Comparison of ENCODE assay signal across 11 cellular contexts in the genomic region with DNA sequence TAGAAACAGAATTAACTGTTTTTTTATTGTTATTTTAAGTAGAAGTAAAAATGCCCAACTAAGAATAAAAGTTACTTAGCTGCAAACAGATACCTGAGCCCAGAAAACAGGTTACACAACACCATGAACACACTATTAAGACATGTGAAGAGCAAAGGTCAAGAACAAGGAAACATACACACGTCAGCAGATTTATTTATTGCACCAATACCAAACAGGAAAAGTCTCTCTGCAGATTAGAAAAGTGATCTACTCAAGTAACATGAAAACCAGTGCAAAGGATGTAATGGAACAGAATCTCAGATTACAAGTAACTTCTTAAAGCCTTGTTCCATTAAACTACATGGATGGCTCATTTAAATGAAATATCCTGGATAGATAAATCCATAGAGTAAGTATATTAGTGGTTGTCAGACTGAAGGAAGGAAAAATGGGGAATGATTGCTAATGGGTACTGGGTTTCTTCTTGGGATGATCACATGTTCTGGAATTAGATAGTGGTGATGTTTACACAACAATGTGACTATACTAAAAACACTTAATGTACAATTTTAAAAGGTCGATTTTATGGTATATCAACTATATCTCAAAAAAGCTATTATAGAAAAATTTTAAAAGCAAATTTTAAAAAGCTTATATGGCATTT. TPM values are rescaled to one million over a fixed set of nuclear protein-coding genes. Genes with fewer than 3 reads are reported as not detected.
DNase-seq lines count a peak whose midpoint lies in the region; ATAC-seq, FAIRE-seq and TF ChIP-seq lines count a peak whose summit lies in the region.
"Had no signal": no experiment of that assay in that cellular context is flagged by ENCODE, and none has a peak within 500 bp of the region (broad histone marks: within the 10 kb centered on the region; RNA-seq: fewer than 3 reads in every experiment).

No MANE protein-coding gene starts in this region.

- FAIRE-seq in bronchial epithelial cell (lab: Jason Lieb, UNC): no peak

- no peak for TF ChIP-seq CTCF in AG10803 (conservative IDR thresholded peaks at IDR 0.05; ENCODE audit: low read length)
- no peak for TF ChIP-seq CTCF in LNCaP clone FGC (IDR thresholded peaks at IDR 0.05; ENCODE audit: control insufficient read depth, extremely low read depth, insufficient read depth)
- no peak for TF ChIP-seq CTCF in bronchial epithelial cell (IDR thresholded peaks at IDR 0.05; ENCODE audit: insufficient read depth, low read length, severe bottlenecking)
- no peak for TF ChIP-seq CTCF in lower lobe of right lung (IDR thresholded peaks at IDR 0.05)
- no peak for TF ChIP-seq CTCF in glutamatergic neuron (IDR thresholded peaks at IDR 0.05; ENCODE audit: partially characterized antibody, unreplicated experiment)

- no peaks in the 10 kb centered on the region for H3K27me3 Mint-ChIP-seq in glutamatergic neuron (ENCODE audit: unreplicated experiment)
- H3K27me3 Mint-ChIP-seq: activated B cell treated with CpG ODN at 0.5 μM for 24 hours had no signal

- no peaks in the 10 kb centered on the region for H3K36me3 Mint-ChIP-seq in glutamatergic neuron (ENCODE audit: unreplicated experiment)

- intact Hi-C loops in lower lobe of right lung (cut with DNase I): no loop called here

- H3K36me3 ChIP-seq in bronchial epithelial cell (ENCODE audit: control insufficient read depth, insufficient read depth, low read length): no peaks in the 10 kb centered on the region
- peaks cover 41% of the 10 kb centered on the region for H3K36me3 ChIP-seq in lower lobe of right lung

- peaks cover 16% of the 10 kb centered on the region for H3K4me1 ChIP-seq in lower lobe of right lung

- no peak overlapping the region for H3K27ac Mint-ChIP-seq in glutamatergic neuron (ENCODE audit: unreplicated experiment)
- H3K27ac Mint-ChIP-seq: activated B cell treated with CpG ODN at 0.5 μM for 24 hours had no signal

- ATAC-seq in lower lobe of right lung: peak; percentile 83 to 90

- peak; percentile 12 for DNase-seq in AG10803 (ENCODE audit: low read depth)
- peak; percentile 97 for DNase-seq in LNCaP clone FGC (ENCODE audit: low read depth)
- DNase-seq in bronchial epithelial cell (ENCODE audit: low read depth): peak; percentile 84
- DNase-seq in lower lobe of right lung: no peak
- no peak for DNase-seq in NK-92 (lab: John Stamatoyannopoulos, UW; ENCODE audit: unreplicated experiment)
- DNase-seq in OCI-M1 (lab: John Stamatoyannopoulos, UW): no peak
- no peak for DNase-seq in occipital lobe (lab: John Stamatoyannopoulos, UW)
- DNase-seq in glutamatergic neuron: no peak
- DNase-seq: activated B cell treated with CpG ODN at 0.5 μM for 24 hours; NK-92 treated with Interleukin-12 subunit alpha and Interleukin-12 subunit beta, amount 100 ng/mL, for 24 hours had no signal

- H3K27ac ChIP-seq in lower lobe of right lung: peak overlapping the region; percentile 27
- H3K27ac ChIP-seq: neutrophil had no signal

- H3K4me3 Mint-ChIP-seq in glutamatergic neuron (ENCODE audit: unreplicated experiment): no peak overlapping the region
- H3K4me3 Mint-ChIP-seq: activated B cell treated with CpG ODN at 0.5 μM for 24 hours had no signal

- no peaks in the 10 kb centered on the region for H3K4me1 Mint-ChIP-seq in glutamatergic neuron (ENCODE audit: low read depth, unreplicated experiment)

- no peaks in the 10 kb centered on the region for H3K27me3 ChIP-seq in bronchial epithelial cell (ENCODE audit: control insufficient read depth, insufficient read depth, low read length)
- H3K27me3 ChIP-seq in lower lobe of right lung (ENCODE audit: low read depth): no peaks in the 10 kb centered on the region
- H3K27me3 ChIP-seq: neutrophil had no signal

- no peaks in the 10 kb centered on the region for H3K9me3 Mint-ChIP-seq in glutamatergic neuron (ENCODE audit: unreplicated experiment)
- H3K9me3 Mint-ChIP-seq: activated B cell treated with CpG ODN at 0.5 μM for 24 hours had no signal

- H3K9me3 ChIP-seq in lower lobe of right lung: no peaks in the 10 kb centered on the region
- H3K9me3 ChIP-seq: neutrophil had no signal

- no peak overlapping the region for H3K4me3 ChIP-seq in AG10803 (ENCODE audit: low read length)
- peak overlapping the region; percentile 3; the same call in 1 of the 2 replicates for H3K4me3 ChIP-seq in LNCaP clone FGC (ENCODE audit: low read depth, low read length)
- no peak overlapping the region for H3K4me3 ChIP-seq in bronchial epithelial cell (ENCODE audit: low read depth, low read length)
- no peak overlapping the region for H3K4me3 ChIP-seq in lower lobe of right lung

RNA-seq across cellular contexts. Expression of a gene that starts 6.1 kb away (rescaled TPM):
- total RNA-seq in bronchial epithelial cell: 55.5 and 121 TPM in 2 replicates
- 60.0 TPM for total RNA-seq in lower lobe of right lung
- 34.9 TPM for total RNA-seq in occipital lobe
- total RNA-seq in glutamatergic neuron (ENCODE audit: unreplicated experiment): 34.9 TPM

RNA-seq across cellular contexts. Expression of a gene that starts 22.1 kb away (rescaled TPM):
- total RNA-seq in bronchial epithelial cell (9.9 and 10.8 TPM in 2 replicates), lower lobe of right lung (22.0 TPM), occipital lobe (22.9 TPM), glutamatergic neuron (ENCODE audit: unreplicated experiment) (23.8 TPM)

Comparison
In these comparisons a context has a peak if more than half of its experiments do, and no peak if none do; other contexts are left out.
1. DNase-seq: peak in AG10803 (single experiment), LNCaP clone FGC (single experiment) and bronchial epithelial cell (single experiment); none in lower lobe of right lung (single experiment), NK-92 (single experiment), OCI-M1 (single experiment), occipital lobe (single experiment) and glutamatergic neuron (single experiment).